ENCODE assay signal across 1 cellular context in the genomic region with DNA sequence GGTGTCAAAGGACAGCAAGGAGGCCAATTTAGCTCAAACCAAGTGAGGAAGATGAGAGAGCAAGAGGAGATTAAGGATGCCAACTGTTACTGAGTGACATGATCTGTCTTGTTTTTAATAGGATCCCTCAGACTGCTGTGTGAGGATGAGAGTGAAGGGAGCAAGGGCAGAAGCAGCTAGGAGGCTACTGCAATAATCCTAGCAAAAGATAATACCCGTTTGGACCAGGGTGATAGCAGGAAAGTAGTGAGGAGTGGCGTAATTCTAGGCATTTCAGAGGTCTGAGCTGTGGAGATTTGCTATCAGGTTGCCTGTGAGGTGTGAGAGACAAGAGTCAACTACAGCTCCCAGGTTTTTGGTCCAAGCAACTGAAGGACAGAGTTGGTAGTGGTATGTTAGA.
TF ChIP-seq lines count a peak whose summit lies in the region.

No MANE protein-coding gene starts in this region.

TF ChIP-seq in K562, 482 proteins besides CTCF, POLR2A, EP300 and RAD21 (continued from another document and continues in another):
- TF ChIP-seq ELF1 (tag; IDR thresholded peaks at IDR 0.05) (no peak), EP400 (IDR thresholded peaks at IDR 0.05) (no peak), FOXM1 (IDR thresholded peaks at IDR 0.05; ENCODE audit: low read depth) (peak; percentile 78), FOXM1 (CRISPR knock-in tag; IDR thresholded peaks at IDR 0.05; ENCODE audit: low read depth) (no peak), NR2C2 (CRISPR knock-in tag; IDR thresholded peaks at IDR 0.05) (no peak), NR2C2 (tag; IDR thresholded peaks at IDR 0.05) (no peak), ZNF197 (CRISPR knock-in tag; IDR thresholded peaks at IDR 0.05; ENCODE audit: low read depth) (no peak), HDAC8 (tag; IDR thresholded peaks at IDR 0.05) (no peak), ASH1L (IDR thresholded peaks at IDR 0.05; ENCODE audit: borderline replicate concordance, low read depth, partially characterized antibody) (no peak), TCF3 (CRISPR knock-in tag; IDR thresholded peaks at IDR 0.05) (peak; percentile 98), CREM (IDR thresholded peaks at IDR 0.05; ENCODE audit: low read depth) (peak; percentile 78), CBX2 (IDR thresholded peaks at IDR 0.05; ENCODE audit: insufficient read depth, low read length, poor library complexity, severe bottlenecking) (no peak), GATA2 (CRISPR knock-in tag; IDR thresholded peaks at IDR 0.05) (peak; percentile 73), ZZZ3 (IDR thresholded peaks at IDR 0.05) (no peak), SMAD1 (IDR thresholded peaks at IDR 0.05; ENCODE audit: low read depth, low read length, partially characterized antibody) (no peak), SRSF1 (IDR thresholded peaks at IDR 0.05; ENCODE audit: low read depth, low read length) (no peak), CBX5 (IDR thresholded peaks at IDR 0.05; ENCODE audit: borderline replicate concordance, low read depth) (no peak), SREBF1 (IDR thresholded peaks at IDR 0.05; ENCODE audit: borderline replicate concordance, low read depth, low read length) (no peak), MBD2 (IDR thresholded peaks at IDR 0.05; ENCODE audit: borderline replicate concordance, low read depth) (0 out of 2 replicates have a peak, but pooled peaks have one; percentile 37), CBFA2T2 (conservative IDR thresholded peaks at IDR 0.05) (peak; percentile 97), PTTG1 (tag; IDR thresholded peaks at IDR 0.05; ENCODE audit: low read depth) (no peak), BMI1 (IDR thresholded peaks at IDR 0.05; ENCODE audit: low read length) (no peak), SP2 (IDR thresholded peaks at IDR 0.05; ENCODE audit: extremely low read depth, low read depth, low read length, poor library complexity, severe bottlenecking) (no peak), PHB2 (IDR thresholded peaks at IDR 0.05; ENCODE audit: low read depth) (peak; percentile 90; the same call in 1 of the 2 replicates), CBX3 (IDR thresholded peaks at IDR 0.05; ENCODE audit: borderline replicate concordance in 1 of 2, low read length in 2 of 2) (0 out of 3 replicates have a peak, but pooled peaks of 1 of the 2 experiments have one; percentile 21), MECOM (CRISPR knock-in tag; IDR thresholded peaks at IDR 0.05) (peak; percentile 93), MCM3 (IDR thresholded peaks at IDR 0.05) (no peak), ZNF232 (CRISPR knock-in tag; IDR thresholded peaks at IDR 0.05) (no peak), ZKSCAN3 (CRISPR knock-in tag; IDR thresholded peaks at IDR 0.05) (no peak), FOXA1 (IDR thresholded peaks at IDR 0.05; ENCODE audit: borderline replicate concordance) (no peak), ARID1B (IDR thresholded peaks at IDR 0.05) (peak; percentile 98), ZNF253 (CRISPR knock-in tag; conservative IDR thresholded peaks at IDR 0.05) (no peak), NR2C1 (IDR thresholded peaks at IDR 0.05) (no peak), NR2C1 (tag; IDR thresholded peaks at IDR 0.05) (no peak), ZKSCAN1 (IDR thresholded peaks at IDR 0.05; ENCODE audit: low read depth, low read length) (no peak), SRSF9 (IDR thresholded peaks at IDR 0.05; ENCODE audit: borderline replicate concordance, low read depth, low read length) (no peak), BRD4 (IDR thresholded peaks at IDR 0.05) (no peak), PURB (CRISPR knock-in tag; IDR thresholded peaks at IDR 0.05; ENCODE audit: low read depth) (no peak), U2AF1 (optimal IDR thresholded peaks at IDR 0.05; ENCODE audit: low read depth, low read length) (no peak), FOS (IDR thresholded peaks at IDR 0.05; ENCODE audit: extremely low read depth, insufficient read length) (no peak), ZNF316 (IDR thresholded peaks at IDR 0.05) (no peak), KLF13 (tag; IDR thresholded peaks at IDR 0.05; ENCODE audit: borderline replicate concordance, low read depth) (no peak), TEAD2 (tag; IDR thresholded peaks at IDR 0.05) (no peak)
- TF ChIP-seq, protein P1, sequence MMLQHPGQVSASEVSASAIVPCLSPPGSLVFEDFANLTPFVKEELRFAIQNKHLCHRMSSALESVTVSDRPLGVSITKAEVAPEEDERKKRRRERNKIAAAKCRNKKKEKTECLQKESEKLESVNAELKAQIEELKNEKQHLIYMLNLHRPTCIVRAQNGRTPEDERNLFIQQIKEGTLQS (IDR thresholded peaks at IDR 0.05): no peak; the same call in 1 of the 2 replicates
- TF ChIP-seq, protein P1 (CRISPR knock-in tag; conservative IDR thresholded peaks at IDR 0.05): no peak
- TF ChIP-seq, protein P2, sequence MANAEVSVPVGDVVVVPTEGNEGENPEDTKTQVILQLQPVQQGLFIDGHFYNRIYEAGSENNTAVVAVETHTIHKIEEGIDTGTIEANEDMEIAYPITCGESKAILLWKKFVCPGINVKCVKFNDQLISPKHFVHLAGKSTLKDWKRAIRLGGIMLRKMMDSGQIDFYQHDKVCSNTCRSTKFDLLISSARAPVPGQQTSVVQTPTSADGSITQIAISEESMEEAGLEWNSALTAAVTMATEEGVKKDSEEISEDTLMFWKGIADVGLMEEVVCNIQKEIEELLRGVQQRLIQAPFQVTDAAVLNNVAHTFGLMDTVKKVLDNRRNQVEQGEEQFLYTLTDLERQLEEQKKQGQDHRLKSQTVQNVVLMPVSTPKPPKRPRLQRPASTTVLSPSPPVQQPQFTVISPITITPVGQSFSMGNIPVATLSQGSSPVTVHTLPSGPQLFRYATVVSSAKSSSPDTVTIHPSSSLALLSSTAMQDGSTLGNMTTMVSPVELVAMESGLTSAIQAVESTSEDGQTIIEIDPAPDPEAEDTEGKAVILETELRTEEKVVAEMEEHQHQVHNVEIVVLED (CRISPR knock-in tag; IDR thresholded peaks at IDR 0.05): no peak
- TF ChIP-seq, protein P3, sequence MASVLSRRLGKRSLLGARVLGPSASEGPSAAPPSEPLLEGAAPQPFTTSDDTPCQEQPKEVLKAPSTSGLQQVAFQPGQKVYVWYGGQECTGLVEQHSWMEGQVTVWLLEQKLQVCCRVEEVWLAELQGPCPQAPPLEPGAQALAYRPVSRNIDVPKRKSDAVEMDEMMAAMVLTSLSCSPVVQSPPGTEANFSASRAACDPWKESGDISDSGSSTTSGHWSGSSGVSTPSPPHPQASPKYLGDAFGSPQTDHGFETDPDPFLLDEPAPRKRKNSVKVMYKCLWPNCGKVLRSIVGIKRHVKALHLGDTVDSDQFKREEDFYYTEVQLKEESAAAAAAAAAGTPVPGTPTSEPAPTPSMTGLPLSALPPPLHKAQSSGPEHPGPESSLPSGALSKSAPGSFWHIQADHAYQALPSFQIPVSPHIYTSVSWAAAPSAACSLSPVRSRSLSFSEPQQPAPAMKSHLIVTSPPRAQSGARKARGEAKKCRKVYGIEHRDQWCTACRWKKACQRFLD (CRISPR knock-in tag; IDR thresholded peaks at IDR 0.05): no peak
- TF ChIP-seq, protein P4, sequence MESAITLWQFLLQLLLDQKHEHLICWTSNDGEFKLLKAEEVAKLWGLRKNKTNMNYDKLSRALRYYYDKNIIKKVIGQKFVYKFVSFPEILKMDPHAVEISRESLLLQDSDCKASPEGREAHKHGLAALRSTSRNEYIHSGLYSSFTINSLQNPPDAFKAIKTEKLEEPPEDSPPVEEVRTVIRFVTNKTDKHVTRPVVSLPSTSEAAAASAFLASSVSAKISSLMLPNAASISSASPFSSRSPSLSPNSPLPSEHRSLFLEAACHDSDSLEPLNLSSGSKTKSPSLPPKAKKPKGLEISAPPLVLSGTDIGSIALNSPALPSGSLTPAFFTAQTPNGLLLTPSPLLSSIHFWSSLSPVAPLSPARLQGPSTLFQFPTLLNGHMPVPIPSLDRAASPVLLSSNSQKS (CRISPR knock-in tag; IDR thresholded peaks at IDR 0.05): no peak
- TF ChIP-seq, protein P5, sequence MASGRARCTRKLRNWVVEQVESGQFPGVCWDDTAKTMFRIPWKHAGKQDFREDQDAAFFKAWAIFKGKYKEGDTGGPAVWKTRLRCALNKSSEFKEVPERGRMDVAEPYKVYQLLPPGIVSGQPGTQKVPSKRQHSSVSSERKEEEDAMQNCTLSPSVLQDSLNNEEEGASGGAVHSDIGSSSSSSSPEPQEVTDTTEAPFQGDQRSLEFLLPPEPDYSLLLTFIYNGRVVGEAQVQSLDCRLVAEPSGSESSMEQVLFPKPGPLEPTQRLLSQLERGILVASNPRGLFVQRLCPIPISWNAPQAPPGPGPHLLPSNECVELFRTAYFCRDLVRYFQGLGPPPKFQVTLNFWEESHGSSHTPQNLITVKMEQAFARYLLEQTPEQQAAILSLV (tag; IDR thresholded peaks at IDR 0.05): no peak
- TF ChIP-seq, protein P6, sequence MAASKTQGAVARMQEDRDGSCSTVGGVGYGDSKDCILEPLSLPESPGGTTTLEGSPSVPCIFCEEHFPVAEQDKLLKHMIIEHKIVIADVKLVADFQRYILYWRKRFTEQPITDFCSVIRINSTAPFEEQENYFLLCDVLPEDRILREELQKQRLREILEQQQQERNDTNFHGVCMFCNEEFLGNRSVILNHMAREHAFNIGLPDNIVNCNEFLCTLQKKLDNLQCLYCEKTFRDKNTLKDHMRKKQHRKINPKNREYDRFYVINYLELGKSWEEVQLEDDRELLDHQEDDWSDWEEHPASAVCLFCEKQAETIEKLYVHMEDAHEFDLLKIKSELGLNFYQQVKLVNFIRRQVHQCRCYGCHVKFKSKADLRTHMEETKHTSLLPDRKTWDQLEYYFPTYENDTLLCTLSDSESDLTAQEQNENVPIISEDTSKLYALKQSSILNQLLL (CRISPR knock-in tag; IDR thresholded peaks at IDR 0.05; ENCODE audit: borderline replicate concordance): no peak
- TF ChIP-seq, protein P7, sequence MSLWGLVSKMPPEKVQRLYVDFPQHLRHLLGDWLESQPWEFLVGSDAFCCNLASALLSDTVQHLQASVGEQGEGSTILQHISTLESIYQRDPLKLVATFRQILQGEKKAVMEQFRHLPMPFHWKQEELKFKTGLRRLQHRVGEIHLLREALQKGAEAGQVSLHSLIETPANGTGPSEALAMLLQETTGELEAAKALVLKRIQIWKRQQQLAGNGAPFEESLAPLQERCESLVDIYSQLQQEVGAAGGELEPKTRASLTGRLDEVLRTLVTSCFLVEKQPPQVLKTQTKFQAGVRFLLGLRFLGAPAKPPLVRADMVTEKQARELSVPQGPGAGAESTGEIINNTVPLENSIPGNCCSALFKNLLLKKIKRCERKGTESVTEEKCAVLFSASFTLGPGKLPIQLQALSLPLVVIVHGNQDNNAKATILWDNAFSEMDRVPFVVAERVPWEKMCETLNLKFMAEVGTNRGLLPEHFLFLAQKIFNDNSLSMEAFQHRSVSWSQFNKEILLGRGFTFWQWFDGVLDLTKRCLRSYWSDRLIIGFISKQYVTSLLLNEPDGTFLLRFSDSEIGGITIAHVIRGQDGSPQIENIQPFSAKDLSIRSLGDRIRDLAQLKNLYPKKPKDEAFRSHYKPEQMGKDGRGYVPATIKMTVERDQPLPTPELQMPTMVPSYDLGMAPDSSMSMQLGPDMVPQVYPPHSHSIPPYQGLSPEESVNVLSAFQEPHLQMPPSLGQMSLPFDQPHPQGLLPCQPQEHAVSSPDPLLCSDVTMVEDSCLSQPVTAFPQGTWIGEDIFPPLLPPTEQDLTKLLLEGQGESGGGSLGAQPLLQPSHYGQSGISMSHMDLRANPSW (CRISPR knock-in tag; IDR thresholded peaks at IDR 0.05): no peak
- TF ChIP-seq, protein P8, sequence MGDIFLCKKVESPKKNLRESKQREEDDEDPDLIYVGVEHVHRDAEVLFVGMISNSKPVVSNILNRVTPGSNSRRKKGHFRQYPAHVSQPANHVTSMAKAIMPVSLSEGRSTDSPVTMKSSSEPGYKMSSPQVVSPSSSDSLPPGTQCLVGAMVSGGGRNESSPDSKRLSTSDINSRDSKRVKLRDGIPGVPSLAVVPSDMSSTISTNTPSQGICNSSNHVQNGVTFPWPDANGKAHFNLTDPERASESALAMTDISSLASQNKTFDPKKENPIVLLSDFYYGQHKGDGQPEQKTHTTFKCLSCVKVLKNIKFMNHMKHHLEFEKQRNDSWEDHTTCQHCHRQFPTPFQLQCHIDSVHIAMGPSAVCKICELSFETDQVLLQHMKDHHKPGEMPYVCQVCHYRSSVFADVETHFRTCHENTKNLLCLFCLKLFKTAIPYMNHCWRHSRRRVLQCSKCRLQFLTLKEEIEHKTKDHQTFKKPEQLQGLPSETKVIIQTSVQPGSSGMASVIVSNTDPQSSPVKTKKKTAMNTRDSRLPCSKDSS (IDR thresholded peaks at IDR 0.05; ENCODE audit: low read depth, partially characterized antibody): no peak
- TF ChIP-seq, protein P9, sequence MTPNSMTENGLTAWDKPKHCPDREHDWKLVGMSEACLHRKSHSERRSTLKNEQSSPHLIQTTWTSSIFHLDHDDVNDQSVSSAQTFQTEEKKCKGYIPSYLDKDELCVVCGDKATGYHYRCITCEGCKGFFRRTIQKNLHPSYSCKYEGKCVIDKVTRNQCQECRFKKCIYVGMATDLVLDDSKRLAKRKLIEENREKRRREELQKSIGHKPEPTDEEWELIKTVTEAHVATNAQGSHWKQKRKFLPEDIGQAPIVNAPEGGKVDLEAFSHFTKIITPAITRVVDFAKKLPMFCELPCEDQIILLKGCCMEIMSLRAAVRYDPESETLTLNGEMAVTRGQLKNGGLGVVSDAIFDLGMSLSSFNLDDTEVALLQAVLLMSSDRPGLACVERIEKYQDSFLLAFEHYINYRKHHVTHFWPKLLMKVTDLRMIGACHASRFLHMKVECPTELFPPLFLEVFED (CRISPR knock-in tag; conservative IDR thresholded peaks at IDR 0.05): no peak
- TF ChIP-seq, protein P10, sequence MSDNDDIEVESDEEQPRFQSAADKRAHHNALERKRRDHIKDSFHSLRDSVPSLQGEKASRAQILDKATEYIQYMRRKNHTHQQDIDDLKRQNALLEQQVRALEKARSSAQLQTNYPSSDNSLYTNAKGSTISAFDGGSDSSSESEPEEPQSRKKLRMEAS (CRISPR knock-in tag; IDR thresholded peaks at IDR 0.05): no peak
- TF ChIP-seq, protein P11, sequence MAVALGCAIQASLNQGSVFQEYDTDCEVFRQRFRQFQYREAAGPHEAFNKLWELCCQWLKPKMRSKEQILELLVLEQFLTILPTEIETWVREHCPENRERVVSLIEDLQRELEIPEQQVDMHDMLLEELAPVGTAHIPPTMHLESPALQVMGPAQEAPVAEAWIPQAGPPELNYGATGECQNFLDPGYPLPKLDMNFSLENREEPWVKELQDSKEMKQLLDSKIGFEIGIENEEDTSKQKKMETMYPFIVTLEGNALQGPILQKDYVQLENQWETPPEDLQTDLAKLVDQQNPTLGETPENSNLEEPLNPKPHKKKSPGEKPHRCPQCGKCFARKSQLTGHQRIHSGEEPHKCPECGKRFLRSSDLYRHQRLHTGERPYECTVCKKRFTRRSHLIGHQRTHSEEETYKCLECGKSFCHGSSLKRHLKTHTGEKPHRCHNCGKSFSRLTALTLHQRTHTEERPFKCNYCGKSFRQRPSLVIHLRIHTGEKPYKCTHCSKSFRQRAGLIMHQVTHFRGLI (CRISPR knock-in tag; IDR thresholded peaks at IDR 0.05): no peak
- TF ChIP-seq, protein P12, sequence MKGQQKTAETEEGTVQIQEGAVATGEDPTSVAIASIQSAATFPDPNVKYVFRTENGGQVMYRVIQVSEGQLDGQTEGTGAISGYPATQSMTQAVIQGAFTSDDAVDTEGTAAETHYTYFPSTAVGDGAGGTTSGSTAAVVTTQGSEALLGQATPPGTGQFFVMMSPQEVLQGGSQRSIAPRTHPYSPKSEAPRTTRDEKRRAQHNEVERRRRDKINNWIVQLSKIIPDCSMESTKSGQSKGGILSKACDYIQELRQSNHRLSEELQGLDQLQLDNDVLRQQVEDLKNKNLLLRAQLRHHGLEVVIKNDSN (CRISPR knock-in tag; IDR thresholded peaks at IDR 0.05): no peak
